20 cellular contexts compared by ENCODE assay signal in the genomic region with DNA sequence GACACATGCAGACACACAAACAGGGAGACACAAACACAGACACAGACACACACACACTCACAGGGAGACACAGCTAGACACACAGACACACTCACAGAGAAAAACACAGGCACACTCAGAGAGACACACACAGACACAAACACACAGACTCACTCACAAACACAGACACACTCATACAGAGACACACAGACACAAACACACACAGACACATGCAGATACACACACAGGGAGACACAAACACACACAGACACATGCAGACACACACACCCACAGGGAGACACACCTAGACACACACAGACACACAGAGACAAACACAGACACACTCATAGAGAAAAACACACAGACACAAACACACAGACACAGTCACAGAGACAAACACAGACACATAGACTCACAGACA.
DNase-seq lines count a peak whose midpoint lies in the region; ATAC-seq, FAIRE-seq and TF ChIP-seq lines count a peak whose summit lies in the region.
"Had no signal": no experiment of that assay in that cellular context is flagged by ENCODE, and none has a peak within 500 bp of the region (broad histone marks: within the 10 kb centered on the region; RNA-seq: fewer than 3 reads in every experiment).

No MANE protein-coding gene starts in this region.

- H3K9ac ChIP-seq in neuronal stem cell (ENCODE audit: low read depth, low read length, poor library complexity): peak overlapping the region; percentile 2

- H2BK5ac ChIP-seq in neuronal stem cell (ENCODE audit: low read length): no peak overlapping the region

- DNase-seq in HTR-8/SVneo (ENCODE audit: insufficient read length, low spot score) (no peak), bronchial epithelial cell (ENCODE audit: low read depth) (no peak), neuronal stem cell (ENCODE audit: low spot score) (no peak), T-helper 2 cell (no peak)
- no peak for DNase-seq in activated naive CD4-positive, alpha-beta T cell (lab: John Stamatoyannopoulos, UW)
- DNase-seq in naive thymus-derived CD4-positive, alpha-beta T cell: no peak
- DNase-seq: ACHN; BE2C; C1 segment of cervical spinal cord; CD4-positive, CD25-positive, alpha-beta regulatory T cell; CD8-positive, alpha-beta memory T cell; COR-L47; DMS 273 treated with DMSO at 0.1 percent for 48 hours; DMS53; DND-41; EL; H7 had no signal

- peaks cover 2% of the 10 kb centered on the region for H3K79me1 ChIP-seq in neuronal stem cell (ENCODE audit: low read depth, low read length)

- H2BK120ac ChIP-seq in neuronal stem cell (ENCODE audit: low read depth, low read length): no peak overlapping the region

- no peak overlapping the region for H3K27ac ChIP-seq in neuronal stem cell (replicated peaks; ENCODE audit: low read length)
- H3K27ac ChIP-seq in naive thymus-derived CD4-positive, alpha-beta T cell (ENCODE audit: low read depth, low read length): no peak overlapping the region

- no peak overlapping the region for H3K4ac ChIP-seq in neuronal stem cell (ENCODE audit: low read length)

- H3K4me1 ChIP-seq in neuronal stem cell (ENCODE audit: control insufficient read depth in 2 of 2, insufficient read depth in 1 of 2, low read depth in 1 of 2, low read length in 2 of 2): peaks cover 0 to 3% of the 10 kb centered on the region in 2 donors
- H3K4me1 ChIP-seq in naive thymus-derived CD4-positive, alpha-beta T cell (ENCODE audit: control insufficient read depth in 2 of 2, insufficient read depth in 2 of 2, low read length in 2 of 2): no peaks in the 10 kb centered on the region
- H3K4me1 ChIP-seq: BE2C had no signal

- H3K4me3 ChIP-seq in bronchial epithelial cell (ENCODE audit: low read depth, low read length) (no peak overlapping the region), neuronal stem cell (ENCODE audit: low read length in 2 of 2) (no peak overlapping the region)
- H3K4me3 ChIP-seq in naive thymus-derived CD4-positive, alpha-beta T cell (ENCODE audit: low read length): no peak overlapping the region
- H3K4me3 ChIP-seq: GM23338 had no signal

- H2AFZ ChIP-seq in neuronal stem cell (ENCODE audit: low read length): no peak overlapping the region
- H2AFZ ChIP-seq: GM23338 had no signal

- H2BK15ac ChIP-seq in neuronal stem cell (ENCODE audit: low read length): peak overlapping the region; percentile 14

- H3K27me3 ChIP-seq in bronchial epithelial cell (ENCODE audit: control insufficient read depth, insufficient read depth, low read length): no peaks in the 10 kb centered on the region
- H3K27me3 ChIP-seq in neuronal stem cell (ENCODE audit: control insufficient read depth in 3 of 3, insufficient read depth in 3 of 3, low read depth in 1 of 3, low read length in 3 of 3): no peaks in the 10 kb centered on the region
- H3K27me3 ChIP-seq in naive thymus-derived CD4-positive, alpha-beta T cell (ENCODE audit: control insufficient read depth in 2 of 2, insufficient read depth in 2 of 2, low read length in 2 of 2): no peaks in the 10 kb centered on the region

- no peaks in the 10 kb centered on the region for H3K4me1 Mint-ChIP-seq in naive thymus-derived CD4-positive, alpha-beta T cell
- H3K4me1 Mint-ChIP-seq: CD4-positive, CD25-positive, alpha-beta regulatory T cell; CD8-positive, alpha-beta memory T cell had no signal

- no peak overlapping the region for H3K4me2 ChIP-seq in neuronal stem cell (ENCODE audit: insufficient read depth, low read length, poor library complexity, severe bottlenecking)
- H3K4me2 ChIP-seq: GM23338 had no signal

- no peak overlapping the region for H3K4me3 Mint-ChIP-seq in naive thymus-derived CD4-positive, alpha-beta T cell
- H3K4me3 Mint-ChIP-seq: CD4-positive, CD25-positive, alpha-beta regulatory T cell; CD8-positive, alpha-beta memory T cell; GM23338 had no signal

- no peak overlapping the region for H3K23ac ChIP-seq in neuronal stem cell (ENCODE audit: low read depth, low read length, poor library complexity)

- no peak overlapping the region for H3K18ac ChIP-seq in neuronal stem cell (ENCODE audit: low read length)

- H3K14ac ChIP-seq in neuronal stem cell (ENCODE audit: low read length): no peak overlapping the region

- H3K36me3 Mint-ChIP-seq in naive thymus-derived CD4-positive, alpha-beta T cell: no peaks in the 10 kb centered on the region
- H3K36me3 Mint-ChIP-seq: CD4-positive, CD25-positive, alpha-beta regulatory T cell; CD8-positive, alpha-beta memory T cell had no signal

- CTCF ChIA-PET in naive thymus-derived CD4-positive, alpha-beta T cell (lab: Charles Lee): no interaction called here

- peaks cover 0 to 2% (median 0%) of the 10 kb centered on the region in 11 donors for H3K9me3 Mint-ChIP-seq in naive thymus-derived CD4-positive, alpha-beta T cell
- H3K9me3 Mint-ChIP-seq: GM23338 had no signal

- H2AK5ac ChIP-seq in neuronal stem cell (ENCODE audit: low read depth, low read length): no peak overlapping the region

- no peak overlapping the region for H2BK12ac ChIP-seq in neuronal stem cell (ENCODE audit: low read length)

- H3K27ac Mint-ChIP-seq in naive thymus-derived CD4-positive, alpha-beta T cell: no peak overlapping the region
- H3K27ac Mint-ChIP-seq: CD4-positive, CD25-positive, alpha-beta regulatory T cell; CD8-positive, alpha-beta memory T cell; GM23338 had no signal

- no peak for ATAC-seq in naive thymus-derived CD4-positive, alpha-beta T cell
- ATAC-seq: GM23338, HCT116 had no signal

- no peaks in the 10 kb centered on the region for H3K9me3 ChIP-seq in neuronal stem cell (replicated peaks in 1 of 2; ENCODE audit: control insufficient read depth in 2 of 2, insufficient read depth in 1 of 2, low read depth in 1 of 2, low read length in 2 of 2)
- no peaks in the 10 kb centered on the region for H3K9me3 ChIP-seq in naive thymus-derived CD4-positive, alpha-beta T cell (ENCODE audit: control insufficient read depth in 2 of 3, low read length in 3 of 3)
- H3K9me3 ChIP-seq: BE2C had no signal

- no peak for TF ChIP-seq CTCF in bronchial epithelial cell (IDR thresholded peaks at IDR 0.05; ENCODE audit: insufficient read depth, low read length, severe bottlenecking)

- H3K27me3 Mint-ChIP-seq in naive thymus-derived CD4-positive, alpha-beta T cell: peaks cover 0 to 7% (median 2%) of the 10 kb centered on the region in 5 donors
- H3K27me3 Mint-ChIP-seq: CD4-positive, CD25-positive, alpha-beta regulatory T cell; CD8-positive, alpha-beta memory T cell had no signal

- intact Hi-C loops in naive thymus-derived CD4-positive, alpha-beta T cell (cut with micrococcal nuclease): no loop called here

- no peaks in the 10 kb centered on the region for H3K36me3 ChIP-seq in bronchial epithelial cell (ENCODE audit: control insufficient read depth, insufficient read depth, low read length)
- peaks cover 0 to 2% of the 10 kb centered on the region in 2 donors for H3K36me3 ChIP-seq in neuronal stem cell (replicated peaks in 1 of 2; ENCODE audit: control insufficient read depth in 2 of 2, insufficient read depth in 2 of 2, low read length in 2 of 2)
- no peaks in the 10 kb centered on the region for H3K36me3 ChIP-seq in naive thymus-derived CD4-positive, alpha-beta T cell (ENCODE audit: control insufficient read depth in 2 of 3, insufficient read depth in 3 of 3, low read length in 3 of 3)
- H3K36me3 ChIP-seq: BE2C had no signal

- H4K8ac ChIP-seq in neuronal stem cell (ENCODE audit: low read depth, low read length): no peak overlapping the region

- H4K91ac ChIP-seq in neuronal stem cell (ENCODE audit: low read depth, low read length, poor library complexity): no peak overlapping the region

- FAIRE-seq in HTR-8/SVneo (lab: Jason Lieb, UNC): peak; percentile 66
- FAIRE-seq in bronchial epithelial cell (lab: Jason Lieb, UNC): peak; percentile 68
- FAIRE-seq: A204.1 had no signal

- POLR2A ChIA-PET in naive thymus-derived CD4-positive, alpha-beta T cell (lab: Charles Lee): no interaction called here
